Comparison of ENCODE assay signal across 8 cellular contexts in genomic region chr10:48684792-48685651, GRCh38. TPM values are rescaled to one million over a fixed set of nuclear protein-coding genes. Genes with fewer than 3 reads are reported as not detected.
DNase-seq lines count a peak whose midpoint lies in the region; ATAC-seq and TF ChIP-seq lines count a peak whose summit lies in the region.

A gene with protein sequence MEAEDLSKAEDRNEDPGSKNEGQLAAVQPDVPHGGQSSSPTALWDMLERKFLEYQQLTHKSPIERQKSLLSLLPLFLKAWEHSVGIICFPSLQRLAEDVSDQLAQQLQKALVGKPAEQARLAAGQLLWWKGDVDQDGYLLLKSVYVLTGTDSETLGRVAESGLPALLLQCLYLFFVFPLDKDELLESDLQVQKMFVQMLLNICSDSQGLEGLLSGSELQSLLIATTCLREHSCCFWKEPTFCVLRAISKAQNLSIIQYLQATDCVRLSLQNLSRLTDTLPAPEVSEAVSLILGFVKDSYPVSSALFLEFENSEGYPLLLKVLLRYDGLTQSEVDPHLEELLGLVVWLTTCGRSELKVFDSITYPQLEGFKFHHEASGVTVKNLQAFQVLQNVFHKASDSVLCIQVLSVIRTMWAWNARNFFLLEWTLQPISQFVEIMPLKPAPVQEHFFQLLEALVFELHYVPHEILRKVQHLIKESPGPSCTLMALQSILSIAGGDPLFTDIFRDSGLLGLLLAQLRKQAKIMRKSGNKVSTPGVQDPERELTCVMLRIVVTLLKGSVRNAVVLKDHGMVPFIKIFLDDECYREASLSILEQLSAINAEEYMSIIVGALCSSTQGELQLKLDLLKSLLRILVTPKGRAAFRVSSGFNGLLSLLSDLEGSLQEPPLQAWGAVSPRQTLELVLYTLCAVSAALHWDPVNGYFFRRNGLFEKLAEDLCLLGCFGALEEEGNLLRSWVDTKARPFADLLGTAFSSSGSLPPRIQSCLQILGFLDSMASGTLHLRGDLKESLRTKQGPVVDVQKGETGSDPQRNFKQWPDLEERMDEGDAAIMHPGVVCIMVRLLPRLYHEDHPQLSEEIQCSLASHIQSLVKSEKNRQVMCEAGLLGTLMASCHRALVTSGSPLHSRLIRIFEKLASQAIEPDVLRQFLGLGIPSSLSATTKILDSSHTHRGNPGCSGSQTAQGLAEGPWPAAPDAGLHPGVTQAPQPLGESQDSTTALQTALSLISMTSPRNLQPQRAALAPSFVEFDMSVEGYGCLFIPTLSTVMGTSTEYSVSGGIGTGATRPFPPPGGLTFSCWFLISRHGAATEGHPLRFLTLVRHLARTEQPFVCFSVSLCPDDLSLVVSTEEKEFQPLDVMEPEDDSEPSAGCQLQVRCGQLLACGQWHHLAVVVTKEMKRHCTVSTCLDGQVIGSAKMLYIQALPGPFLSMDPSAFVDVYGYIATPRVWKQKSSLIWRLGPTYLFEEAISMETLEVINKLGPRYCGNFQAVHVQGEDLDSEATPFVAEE (N-terminal part only) (plus strand): TSS chr10:48684873. CDS start chr10:48709733, 24,860 bp downstream.

- H3K27me3 Mint-ChIP-seq in T-helper 17 cell (peaks cover 42% of the 10 kb centered on the region), natural killer cell (ENCODE audit: low read depth in 2 of 2) (peaks cover 0 to 11% of the 10 kb centered on the region in 2 donors)

- intact Hi-C loops in natural killer cell (cut with micrococcal nuclease) = no loop called here
- intact Hi-C loops in dorsolateral prefrontal cortex (cut with DNase I) = no loop called here

- DNase-seq in T-helper 17 cell (no peak), natural killer cell (no peak), epidermal melanocyte (ENCODE audit: insufficient read length, low spot score) (no peak), NCI-H2029 (lab: John Stamatoyannopoulos, UW) (no peak), dorsolateral prefrontal cortex (no peak)
- DNase-seq in effector memory CD4-positive, alpha-beta T cell = no peak

- H3K4me3 Mint-ChIP-seq in T-helper 17 cell (peak within 1 kb of the TSS; percentile 31), natural killer cell (no peak within 1 kb of the TSS)

- peak within 1 kb of the TSS; percentile 67 for H3K27ac Mint-ChIP-seq in T-helper 17 cell
- H3K27ac Mint-ChIP-seq in natural killer cell = peak within 1 kb of the TSS in 1 of 2 donors; percentile 9

- peak; percentile 54 for ATAC-seq in GM18870 (IDR thresholded peaks at IDR 0.05; ENCODE audit: unreplicated experiment)
- ATAC-seq in HG02885 (IDR thresholded peaks at IDR 0.05; ENCODE audit: poor library complexity, unreplicated experiment) = peak; percentile 72
- peak; percentile 76 for ATAC-seq in T-helper 17 cell
- ATAC-seq in natural killer cell = peak in 2 of 3 donors; percentile 38 to 60

- no peaks in the 10 kb centered on the region for H3K27me3 ChIP-seq in effector memory CD4-positive, alpha-beta T cell (replicated peaks; ENCODE audit: control insufficient read depth, insufficient read depth, low read length, poor library complexity, severe bottlenecking)
- no peaks in the 10 kb centered on the region for H3K27me3 ChIP-seq in dorsolateral prefrontal cortex

- no peaks in the 10 kb centered on the region for H3K9me3 ChIP-seq in T-helper 17 cell (ENCODE audit: control insufficient read depth, low read length, poor library complexity, severe bottlenecking)
- H3K9me3 ChIP-seq in effector memory CD4-positive, alpha-beta T cell (ENCODE audit: control insufficient read depth, low read length) = no peaks in the 10 kb centered on the region

- H3K4me3 ChIP-seq in effector memory CD4-positive, alpha-beta T cell (ENCODE audit: insufficient read depth, low read depth, low read length, poor library complexity, severe bottlenecking) = no peak within 1 kb of the TSS
- H3K4me3 ChIP-seq in dorsolateral prefrontal cortex = peak within 1 kb of the TSS in 23 of 59 donors; percentile 1 to 42 (median 20)

- H3K4me1 Mint-ChIP-seq in T-helper 17 cell = no peaks in the 10 kb centered on the region
- peaks cover 0 to 5% of the 10 kb centered on the region in 2 donors for H3K4me1 Mint-ChIP-seq in natural killer cell

- H3K36me3 Mint-ChIP-seq in T-helper 17 cell (ENCODE audit: low read depth) (no peaks in the 10 kb centered on the region), natural killer cell (no peaks in the 10 kb centered on the region)

- TF ChIP-seq CTCF in natural killer cell (IDR thresholded peaks at IDR 0.05) (no peak), dorsolateral prefrontal cortex (IDR thresholded peaks at IDR 0.05 in 54 of 56, conservative IDR thresholded peaks at IDR 0.05 in 2 of 56; ENCODE audit: low read depth in 1 of 56, partially characterized antibody in 56 of 56) (no peak)

- no peak within 1 kb of the TSS for H3K27ac ChIP-seq in effector memory CD4-positive, alpha-beta T cell (ENCODE audit: insufficient read depth, low read length, poor library complexity, severe bottlenecking)
- H3K27ac ChIP-seq in dorsolateral prefrontal cortex = peak within 1 kb of the TSS in 22 of 59 donors; percentile 7 to 74 (median 34)

- no peaks in the 10 kb centered on the region for H3K36me3 ChIP-seq in effector memory CD4-positive, alpha-beta T cell (ENCODE audit: control insufficient read depth, insufficient read depth, low read length)

- no peaks in the 10 kb centered on the region for H3K4me1 ChIP-seq in effector memory CD4-positive, alpha-beta T cell (ENCODE audit: control insufficient read depth, insufficient read depth, low read length, poor library complexity, severe bottlenecking)

- no peaks in the 10 kb centered on the region for H3K9me3 Mint-ChIP-seq in natural killer cell

RNA-seq across cellular contexts. Expression of the gene that starts here (rescaled TPM):
- total RNA-seq in T-helper 17 cell = 10 to 100 TPM in 1 of 2 donors, 1 to 10 TPM in 1; 2.1 to 10.1 TPM
- 1 to 10 TPM; 1.7 to 8.4 (median 3.5) TPM for total RNA-seq in natural killer cell
- total RNA-seq in dorsolateral prefrontal cortex = 10 to 100 TPM in 5 of 120 experiments, 1 to 10 TPM in 115; 1.5 to 12.2 (median 4.6) TPM
